1 cellular context compared by ENCODE assay signal in the genomic region with DNA sequence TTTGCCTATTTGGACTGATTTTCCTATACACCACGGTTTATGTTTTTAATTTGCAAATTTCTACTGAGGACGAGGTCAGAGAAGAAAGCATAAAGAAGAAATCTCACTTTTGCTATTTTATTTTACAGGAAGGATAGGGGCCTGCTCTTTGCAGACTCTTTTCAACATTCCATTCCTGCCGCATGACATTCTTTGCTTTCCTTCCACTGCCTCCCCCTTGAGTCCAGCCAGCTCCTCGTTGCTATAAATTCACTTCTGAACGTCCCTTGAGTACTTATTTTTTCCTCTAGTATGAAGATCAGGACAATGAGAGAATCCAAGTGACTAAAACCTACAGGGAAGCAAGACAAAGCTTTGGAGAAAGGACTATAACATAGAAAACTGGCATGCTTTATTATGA.
TF ChIP-seq lines count a peak whose summit lies in the region.

No MANE protein-coding gene starts in this region.

TF ChIP-seq in SK-N-SH, 30 proteins besides CTCF, POLR2A, EP300 and RAD21:
- TF ChIP-seq SMC3 (IDR thresholded peaks at IDR 0.05; ENCODE audit: low read depth, low read length): no peak
- no peak for TF ChIP-seq NRF1 (IDR thresholded peaks at IDR 0.05; ENCODE audit: low read depth, low read length)
- no peak for TF ChIP-seq EZH2phosphoT487 (IDR thresholded peaks at IDR 0.05; ENCODE audit: borderline replicate concordance, low read depth)
- no peak for TF ChIP-seq TEAD4 (IDR thresholded peaks at IDR 0.05; ENCODE audit: borderline replicate concordance, insufficient read depth)
- TF ChIP-seq, protein P1, sequence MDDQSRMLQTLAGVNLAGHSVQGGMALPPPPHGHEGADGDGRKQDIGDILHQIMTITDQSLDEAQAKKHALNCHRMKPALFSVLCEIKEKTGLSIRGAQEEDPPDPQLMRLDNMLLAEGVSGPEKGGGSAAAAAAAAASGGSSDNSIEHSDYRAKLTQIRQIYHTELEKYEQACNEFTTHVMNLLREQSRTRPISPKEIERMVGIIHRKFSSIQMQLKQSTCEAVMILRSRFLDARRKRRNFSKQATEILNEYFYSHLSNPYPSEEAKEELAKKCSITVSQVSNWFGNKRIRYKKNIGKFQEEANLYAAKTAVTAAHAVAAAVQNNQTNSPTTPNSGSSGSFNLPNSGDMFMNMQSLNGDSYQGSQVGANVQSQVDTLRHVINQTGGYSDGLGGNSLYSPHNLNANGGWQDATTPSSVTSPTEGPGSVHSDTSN (IDR thresholded peaks at IDR 0.05): 0 out of 2 replicates have a peak, but pooled peaks have one; percentile 12
- TF ChIP-seq CHD2 (IDR thresholded peaks at IDR 0.05; ENCODE audit: low read length, partially characterized antibody): no peak
- TF ChIP-seq GATA2 (CRISPR knock-in tag; IDR thresholded peaks at IDR 0.05): no peak
- TF ChIP-seq, protein P2, sequence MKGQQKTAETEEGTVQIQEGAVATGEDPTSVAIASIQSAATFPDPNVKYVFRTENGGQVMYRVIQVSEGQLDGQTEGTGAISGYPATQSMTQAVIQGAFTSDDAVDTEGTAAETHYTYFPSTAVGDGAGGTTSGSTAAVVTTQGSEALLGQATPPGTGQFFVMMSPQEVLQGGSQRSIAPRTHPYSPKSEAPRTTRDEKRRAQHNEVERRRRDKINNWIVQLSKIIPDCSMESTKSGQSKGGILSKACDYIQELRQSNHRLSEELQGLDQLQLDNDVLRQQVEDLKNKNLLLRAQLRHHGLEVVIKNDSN (IDR thresholded peaks at IDR 0.05; ENCODE audit: borderline replicate concordance, low read depth): no peak
